ENCODE assay signal across 20 cellular contexts in genomic region chr2:33240178-33240577, GRCh38.
DNase-seq lines count a peak whose midpoint lies in the region; ATAC-seq and TF ChIP-seq lines count a peak whose summit lies in the region.
"Had no signal": no experiment of that assay in that cellular context is flagged by ENCODE, and none has a peak within 500 bp of the region (broad histone marks: within the 10 kb centered on the region; RNA-seq: fewer than 3 reads in every experiment).

No MANE protein-coding gene starts in this region.

- no peak overlapping the region for H3K4me3 Mint-ChIP-seq in effector memory CD8-positive, alpha-beta T cell
- H3K4me3 Mint-ChIP-seq: activated naive CD8-positive, alpha-beta T cell treated with anti-CD3 and anti-CD28 coated beads, Interleukin-2, amount 10 ng/mL, durations not matched to agents 7 days and 5 days; stimulated activated naive CD8-positive, alpha-beta T cell treated with anti-CD3 and anti-CD28 coated beads, Interleukin-15, amount 100 ng/mL, for 72 hours had no signal

- TF ChIP-seq CTCF in AG04450 (IDR thresholded peaks at IDR 0.05; ENCODE audit: low read depth, low read length) (no peak), Peyer's patch (IDR thresholded peaks at IDR 0.05) (no peak)

- no peaks in the 10 kb centered on the region for H3K9me3 Mint-ChIP-seq in effector memory CD8-positive, alpha-beta T cell
- H3K9me3 Mint-ChIP-seq: activated naive CD8-positive, alpha-beta T cell treated with anti-CD3 and anti-CD28 coated beads, Interleukin-2, amount 10 ng/mL, durations not matched to agents 7 days and 5 days; stimulated activated naive CD8-positive, alpha-beta T cell treated with anti-CD3 and anti-CD28 coated beads, Interleukin-15, amount 100 ng/mL, for 72 hours had no signal

- H3K4me3 ChIP-seq in AG04450 (ENCODE audit: low read depth, low read length) (no peak overlapping the region), Peyer's patch (no peak overlapping the region)
- H3K4me3 ChIP-seq: colonic mucosa, GM23248, mucosa of descending colon, skin epidermis had no signal

- no peak overlapping the region for H3K27ac ChIP-seq in AG04450 (ENCODE audit: low read depth, low read length)
- no peak overlapping the region for H3K27ac ChIP-seq in Peyer's patch
- H3K27ac ChIP-seq: colonic mucosa, GM23248, KMS-11, skin epidermis had no signal

- no peaks in the 10 kb centered on the region for H3K4me1 Mint-ChIP-seq in effector memory CD8-positive, alpha-beta T cell (ENCODE audit: low read depth in 2 of 2)
- H3K4me1 Mint-ChIP-seq: activated naive CD8-positive, alpha-beta T cell treated with anti-CD3 and anti-CD28 coated beads, Interleukin-2, amount 10 ng/mL, durations not matched to agents 7 days and 5 days; stimulated activated naive CD8-positive, alpha-beta T cell treated with anti-CD3 and anti-CD28 coated beads, Interleukin-15, amount 100 ng/mL, for 72 hours had no signal

- POLR2A ChIA-PET in AG04450 (lab: Yijun Ruan, JAX) = no interaction called here

- TF ChIP-seq POLR2A in Peyer's patch (IDR thresholded peaks at IDR 0.05) = no peak

- peaks cover under 1% of the 10 kb centered on the region in 2 donors for H3K27me3 Mint-ChIP-seq in effector memory CD8-positive, alpha-beta T cell
- H3K27me3 Mint-ChIP-seq: activated naive CD8-positive, alpha-beta T cell treated with anti-CD3 and anti-CD28 coated beads, Interleukin-2, amount 10 ng/mL, durations not matched to agents 7 days and 5 days; stimulated activated naive CD8-positive, alpha-beta T cell treated with anti-CD3 and anti-CD28 coated beads, Interleukin-15, amount 100 ng/mL, for 72 hours had no signal

- CTCF ChIA-PET in AG04450 (lab: Charles Lee) = interaction anchor here (1.1 kb wide), 1 partner anchor 343 kb away, joined by 3 read pairs; no protein-coding TSS in a partner anchor

- H3K27me3 ChIP-seq in AG04450 (ENCODE audit: control insufficient read depth, insufficient read depth, low read length) (no peaks in the 10 kb centered on the region), Peyer's patch (no peaks in the 10 kb centered on the region)
- H3K27me3 ChIP-seq: colonic mucosa had no signal

- H3K27ac Mint-ChIP-seq in effector memory CD8-positive, alpha-beta T cell = no peak overlapping the region
- H3K27ac Mint-ChIP-seq: activated naive CD8-positive, alpha-beta T cell treated with anti-CD3 and anti-CD28 coated beads, Interleukin-2, amount 10 ng/mL, durations not matched to agents 7 days and 5 days; stimulated activated naive CD8-positive, alpha-beta T cell treated with anti-CD3 and anti-CD28 coated beads, Interleukin-15, amount 100 ng/mL, for 72 hours had no signal

- DNase-seq in AG04450 (ENCODE audit: low read depth, low spot score) (peak; percentile 79), NCI-H226 (peak; percentile 42), dermis blood vessel endothelial cell (peak; percentile 66), left kidney (ENCODE audit: low read depth, low spot score) (peak; percentile 48), Peyer's patch (no peak)
- no peak for DNase-seq in stimulated activated CD4-positive, alpha-beta T cell treated with anti-CD3 and anti-CD28 coated beads, Interleukin-1b, Interleukin-23, amount 100 ng/mL, for 48 hours
- no peak for DNase-seq in effector memory CD8-positive, alpha-beta T cell
- DNase-seq: activated CD4-positive, alpha-beta T cell treated with anti-CD3 and anti-CD28 coated beads for 48 hours; activated naive CD8-positive, alpha-beta T cell treated with anti-CD3 and anti-CD28 coated beads, Interleukin-2, amount 10 ng/mL, durations not matched to agents 7 days and 5 days; activated T-cell treated with anti-CD3 and anti-CD28 coated beads, Interleukin-2, amount 50 U/mL, for 1 hour; colonic mucosa; GM23248; mucosa of descending colon; NCI-H187; NCI-H524 treated with DMSO at 0.1 percent for 48 hours; stimulated activated naive CD8-positive, alpha-beta T cell treated with anti-CD3 and anti-CD28 coated beads, Interleukin-15, amount 100 ng/mL, for 72 hours had no signal

- no peaks in the 10 kb centered on the region for H3K4me1 ChIP-seq in Peyer's patch
- H3K4me1 ChIP-seq: colonic mucosa had no signal

- H3K36me3 ChIP-seq in Peyer's patch = no peaks in the 10 kb centered on the region
- H3K36me3 ChIP-seq: colonic mucosa had no signal

- no peak for ATAC-seq in HG02610 (IDR thresholded peaks at IDR 0.05; ENCODE audit: unreplicated experiment)
- ATAC-seq in effector memory CD8-positive, alpha-beta T cell (replicated peaks) = no peak
- ATAC-seq: mucosa of descending colon; stimulated activated naive CD8-positive, alpha-beta T cell treated with anti-CD3 and anti-CD28 coated beads, Interleukin-15, amount 100 ng/mL, for 72 hours had no signal

- no peaks in the 10 kb centered on the region for H3K36me3 Mint-ChIP-seq in effector memory CD8-positive, alpha-beta T cell (ENCODE audit: insufficient read depth)
- H3K36me3 Mint-ChIP-seq: activated naive CD8-positive, alpha-beta T cell treated with anti-CD3 and anti-CD28 coated beads, Interleukin-2, amount 10 ng/mL, durations not matched to agents 7 days and 5 days had no signal

- no peaks in the 10 kb centered on the region for H3K9me3 ChIP-seq in AG04450 (ENCODE audit: control insufficient read depth, insufficient read depth, low read length)
- no peaks in the 10 kb centered on the region for H3K9me3 ChIP-seq in Peyer's patch
- H3K9me3 ChIP-seq: Caco-2, colonic mucosa, mucosa of descending colon had no signal

Comparison
In these comparisons a context has a peak if more than half of its experiments do, and no peak if none do; other contexts are left out.
1. DNase-seq: peak in AG04450 (single experiment), NCI-H226 (single experiment), dermis blood vessel endothelial cell (single experiment) and left kidney (single experiment); none in stimulated activated CD4-positive, alpha-beta T cell treated with anti-CD3 and anti-CD28 coated beads, Interleukin-1b, Interleukin-23, amount 100 ng/mL, for 48 hours (single experiment), Peyer's patch (0 of 3) and effector memory CD8-positive, alpha-beta T cell (0 of 3).